In the genomic region with DNA sequence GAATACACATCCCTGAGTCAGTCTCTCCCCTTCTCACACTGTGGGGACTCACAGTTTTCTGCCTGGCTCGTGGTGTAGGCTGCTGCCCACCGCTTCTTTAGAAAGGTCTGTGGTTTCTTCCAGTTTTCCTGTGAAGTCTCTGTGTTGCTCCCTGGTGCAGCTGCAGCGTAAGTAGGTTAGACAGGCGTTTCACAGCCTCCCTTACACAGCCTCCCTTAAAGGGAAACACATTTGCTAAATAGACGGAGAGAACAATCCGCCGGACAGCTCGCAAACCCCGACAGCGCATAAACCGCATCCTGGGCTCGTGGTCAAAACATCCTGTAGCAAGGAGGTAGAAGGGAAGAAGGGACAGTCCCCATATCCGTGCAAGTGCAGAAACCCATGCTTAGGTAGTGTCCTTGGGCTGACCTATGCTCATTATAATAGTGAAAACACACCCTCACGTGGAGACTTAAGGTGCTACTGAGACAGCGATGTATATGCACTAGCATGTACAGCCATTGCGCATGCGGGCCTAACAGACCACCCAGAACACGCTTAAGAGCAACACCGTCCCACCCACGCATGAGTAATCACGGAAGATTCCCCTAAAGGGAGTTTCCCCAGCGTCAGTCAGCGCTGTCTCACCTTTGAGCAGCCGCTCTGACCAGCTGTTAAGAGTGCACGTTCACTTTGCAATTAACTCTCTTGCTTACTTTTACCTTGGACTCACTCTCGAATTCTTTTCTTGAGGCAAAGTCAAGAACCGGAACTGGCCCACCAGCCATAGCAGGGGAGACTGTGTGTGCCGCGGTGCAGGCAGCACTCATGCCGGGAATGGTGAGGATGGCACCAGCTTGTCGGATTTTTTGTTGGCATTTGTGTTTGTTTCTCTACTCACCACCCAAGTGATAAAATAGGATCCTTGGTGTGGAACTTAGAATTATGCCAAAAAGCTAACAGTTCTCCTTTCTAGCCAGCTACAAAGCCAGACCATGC, we compare ENCODE assay signal across 9 cellular contexts.
A peak's percentile ranks its signal among the peaks of the same experiment; 100 is the strongest.
DNase-seq lines count a peak whose midpoint lies in the region; ATAC-seq and TF ChIP-seq lines count a peak whose summit lies in the region.
"Had no signal": no experiment of that assay in that cellular context is flagged by ENCODE, and none has a peak within 500 bp of the region (broad histone marks: within the 10 kb centered on the region; RNA-seq: fewer than 3 reads in every experiment).

No MANE protein-coding gene starts in this region.

- peak overlapping the region; percentile 87 for H3K27ac Mint-ChIP-seq in T-helper 1 cell treated with Interleukin-12 subunit alpha and Interleukin-12 subunit beta and Interleukin-4 antibody, amounts not matched to agents 30 μg/mL and 1 μg/mL, for 36 hours

- no peak overlapping the region for H3K4me3 ChIP-seq in coronary artery

- peak overlapping the region; percentile 75 for H3K4me3 Mint-ChIP-seq in T-helper 1 cell treated with Interleukin-12 subunit alpha and Interleukin-12 subunit beta and Interleukin-4 antibody, amounts not matched to agents 30 μg/mL and 1 μg/mL, for 36 hours
- H3K4me3 Mint-ChIP-seq: neural crest cell had no signal

- peaks cover 75% of the 10 kb centered on the region for H3K27me3 Mint-ChIP-seq in T-helper 1 cell treated with Interleukin-12 subunit alpha and Interleukin-12 subunit beta and Interleukin-4 antibody, amounts not matched to agents 30 μg/mL and 1 μg/mL, for 36 hours (ENCODE audit: low read depth)

- ATAC-seq in GM18909 (IDR thresholded peaks at IDR 0.05; ENCODE audit: poor library complexity, unreplicated experiment) (peak; percentile 95), HG03039 (IDR thresholded peaks at IDR 0.05; ENCODE audit: unreplicated experiment) (peak; percentile 75)

- peaks cover 7% of the 10 kb centered on the region for H3K9me3 Mint-ChIP-seq in T-helper 1 cell treated with Interleukin-12 subunit alpha and Interleukin-12 subunit beta and Interleukin-4 antibody, amounts not matched to agents 30 μg/mL and 1 μg/mL, for 36 hours
- H3K9me3 Mint-ChIP-seq: neural crest cell had no signal

- no peak overlapping the region for H3K27ac ChIP-seq in coronary artery

- H3K4me1 Mint-ChIP-seq in T-helper 1 cell treated with Interleukin-12 subunit alpha and Interleukin-12 subunit beta and Interleukin-4 antibody, amounts not matched to agents 30 μg/mL and 1 μg/mL, for 36 hours (ENCODE audit: low read depth) = peaks cover 34% of the 10 kb centered on the region
- H3K4me1 Mint-ChIP-seq: neural crest cell had no signal

- H3K36me3 Mint-ChIP-seq in T-helper 1 cell treated with Interleukin-12 subunit alpha and Interleukin-12 subunit beta and Interleukin-4 antibody, amounts not matched to agents 30 μg/mL and 1 μg/mL, for 36 hours (ENCODE audit: low read depth) = no peaks in the 10 kb centered on the region

- peak; percentile 80 for DNase-seq in activated naive CD8-positive, alpha-beta T cell treated with anti-CD3 and anti-CD28 coated beads, Interleukin-2, amount 50 U/mL, for 16 hours (ENCODE audit: low read depth, low spot score)
- DNase-seq in stimulated activated CD4-positive, alpha-beta T cell treated with anti-CD3 and anti-CD28 coated beads, TNF-alpha, amount 100 ng/mL, for 48 hours (ENCODE audit: low read depth in 3 of 3) = peak; percentile 72 to 91 (median 87)
- no peak for DNase-seq in NCI-H446 treated with DMSO at 0.1 percent for 48 hours (lab: John Stamatoyannopoulos, UW)
- DNase-seq in coronary artery (ENCODE audit: low spot score) = no peak
- DNase-seq in NCI-H1930 (lab: John Stamatoyannopoulos, UW) = no peak

- no peak for TF ChIP-seq CTCF in coronary artery (IDR thresholded peaks at IDR 0.05)

Comparison
In these comparisons a context has a peak if more than half of its experiments do, and no peak if none do; other contexts are left out.
1. DNase-seq: peak in activated naive CD8-positive, alpha-beta T cell treated with anti-CD3 and anti-CD28 coated beads, Interleukin-2, amount 50 U/mL, for 16 hours (single experiment) and stimulated activated CD4-positive, alpha-beta T cell treated with anti-CD3 and anti-CD28 coated beads, TNF-alpha, amount 100 ng/mL, for 48 hours (3 of 3); none in NCI-H446 treated with DMSO at 0.1 percent for 48 hours (single experiment), coronary artery (single experiment) and NCI-H1930 (0 of 2).